26 cellular contexts compared by ENCODE assay signal in genomic region chr16:35732046-35732810, GRCh38.
"Had no signal": no experiment of that assay in that cellular context is flagged by ENCODE, and none has a peak within 500 bp of the region (broad histone marks: within the 10 kb centered on the region; RNA-seq: fewer than 3 reads in every experiment).

No MANE protein-coding gene starts in this region.

- H3K4me1 ChIP-seq: adrenal gland, body of pancreas had no signal

- H3K36me3 ChIP-seq: adrenal gland had no signal

- H3K9me3 ChIP-seq: adrenal gland, body of pancreas had no signal

- ATAC-seq: activated CD4-positive, alpha-beta T cell treated with anti-CD3 and anti-CD28 coated beads for 36 hours; activated CD8-positive, alpha-beta memory T cell treated with anti-CD3 and anti-CD28 coated beads, Interleukin-2, amount 10 ng/mL, durations not matched to agents 7 days and 5 days; activated CD8-positive, alpha-beta T cell treated with anti-CD3 and anti-CD28 coated beads, Interleukin-2, amount 10 ng/mL, durations not matched to agents 7 days and 5 days; activated naive CD8-positive, alpha-beta T cell treated with anti-CD3 and anti-CD28 coated beads, Interleukin-2, amount 50 U/mL, for 24 hours; body of pancreas had no signal

- H3K27ac ChIP-seq: adrenal gland, body of pancreas, epithelial cell of prostate had no signal

- H3K27me3 ChIP-seq: adrenal gland, body of pancreas had no signal

- DNase-seq: activated CD4-positive, alpha-beta memory T cell treated with anti-CD3 and anti-CD28 coated beads for 36 hours; activated CD4-positive, alpha-beta T cell treated with anti-CD3 and anti-CD28 coated beads for 36 hours; activated CD4-positive, alpha-beta T cell treated with anti-CD3 and anti-CD28 coated beads, Interleukin-2, amount 10 ng/mL, durations not matched to agents 24 days and 14 days; activated CD4-positive, CD25-positive, alpha-beta regulatory T cell; activated CD4-positive, CD25-positive, alpha-beta regulatory T cell treated with anti-CD3 and anti-CD28 coated beads, Interleukin-2, amount 50 U/mL, for 72 hours; activated CD8-positive, alpha-beta memory T cell treated with anti-CD3 and anti-CD28 coated beads, Interleukin-2, amount 10 ng/mL, durations not matched to agents 7 days and 5 days; activated CD8-positive, alpha-beta memory T cell treated with anti-CD3 and anti-CD28 coated beads, Interleukin-2, amount 50 U/mL, for 4 hours; activated CD8-positive, alpha-beta T cell treated with anti-CD3 and anti-CD28 coated beads, Interleukin-2, amount 10 ng/mL, durations not matched to agents 7 days and 5 days; activated effector memory CD4-positive, alpha-beta T cell treated with anti-CD3 and anti-CD28 coated beads, Interleukin-2, amount 50 U/mL, for 16 hours; activated naive CD4-positive, alpha-beta T cell treated with anti-CD3 and anti-CD28 coated beads for 36 hours; activated naive CD8-positive, alpha-beta T cell treated with anti-CD3 and anti-CD28 coated beads for 36 hours; activated naive CD8-positive, alpha-beta T cell treated with anti-CD3 and anti-CD28 coated beads, Interleukin-2, amount 50 U/mL, for 24 hours; activated T-cell treated with anti-CD3 and anti-CD28 coated beads, Interleukin-2, amount 50 U/mL, for 1 hour; activated T-cell treated with anti-CD3 and anti-CD28 coated beads, Interleukin-2, amount 50 U/mL, for 48 hours; adrenal gland; amygdala; aorta; body of pancreas; effector CD8-positive, alpha-beta T cell; foreskin fibroblast; T-helper 2 cell had no signal

- FAIRE-seq: colon, endometrium, endothelial cell of umbilical vein, frontal cortex had no signal

- H3K4me3 ChIP-seq: adrenal gland, body of pancreas had no signal
